In the genomic region with DNA sequence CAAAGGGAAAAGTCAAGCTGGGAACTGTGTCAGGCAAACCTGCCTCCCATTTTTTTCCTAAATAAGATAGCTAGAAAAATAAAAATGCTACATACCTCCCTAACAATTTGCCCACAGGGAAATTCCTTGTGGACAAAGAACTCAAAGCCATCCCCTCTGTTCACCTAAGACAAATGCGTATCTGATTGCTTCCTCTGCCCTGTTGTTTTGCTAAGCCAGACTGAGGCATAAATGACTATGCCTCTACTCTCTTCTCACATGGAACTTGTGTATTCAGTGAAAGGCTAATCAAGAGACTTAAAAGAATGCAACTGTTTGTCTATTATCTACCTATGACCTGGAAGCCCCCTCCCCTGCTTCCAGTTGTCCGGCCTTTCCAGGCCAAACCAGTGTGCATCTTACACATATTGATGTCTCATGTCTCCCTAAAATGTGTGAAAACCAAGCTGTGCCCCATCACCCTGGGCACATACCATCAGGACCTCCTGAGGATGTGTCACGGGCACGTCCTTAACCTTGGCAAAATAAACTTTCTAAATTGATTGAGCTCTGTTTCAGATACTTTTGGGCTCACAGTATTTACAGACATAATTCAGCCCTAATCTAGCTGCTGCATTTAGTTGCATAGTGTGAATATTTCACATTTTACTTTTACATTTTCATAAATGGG, we compare ENCODE assay signal across 8 cellular contexts. TPM values are rescaled to one million over a fixed set of nuclear protein-coding genes. Genes with fewer than 3 reads are reported as not detected.
A peak's percentile ranks its signal among the peaks of the same experiment; 100 is the strongest.
DNase-seq lines count a peak whose midpoint lies in the region; ATAC-seq and TF ChIP-seq lines count a peak whose summit lies in the region.

No MANE protein-coding gene starts in this region.

- no peak for ATAC-seq in sciatic nerve
- ATAC-seq in GM18498 (IDR thresholded peaks at IDR 0.05; ENCODE audit: unreplicated experiment): no peak

- H3K27me3 Mint-ChIP-seq in activated naive CD4-positive, alpha-beta T cell treated with anti-CD3 and anti-CD28 coated beads, Interleukin-2, amount 50 U/mL, for 24 hours: no peaks in the 10 kb centered on the region
- H3K27me3 Mint-ChIP-seq in type B pancreatic cell: no peaks in the 10 kb centered on the region

- peaks cover 18% of the 10 kb centered on the region for H3K36me3 Mint-ChIP-seq in activated naive CD4-positive, alpha-beta T cell treated with anti-CD3 and anti-CD28 coated beads, Interleukin-2, amount 50 U/mL, for 24 hours
- peaks cover 43% of the 10 kb centered on the region for H3K36me3 Mint-ChIP-seq in type B pancreatic cell

- intact Hi-C loops in sciatic nerve (cut with DNase I): loop anchor here (5.0 kb wide), 1 partner anchor 109 kb away; no protein-coding TSS in a partner anchor

- 80 to 96% methylated on average over 2 to 4 of the region's 4 CpGs for WGBS in mesodermal cell (ENCODE audit: insufficient coverage in 2 of 2), 2 experiments

- H3K4me1 ChIP-seq in mesodermal cell (ENCODE audit: control insufficient read depth, insufficient read depth, low read length, poor library complexity, severe bottlenecking): peaks cover 36% of the 10 kb centered on the region

- TF ChIP-seq CTCF in type B pancreatic cell (conservative IDR thresholded peaks at IDR 0.05): no peak

- no peak overlapping the region for H3K4me3 ChIP-seq in mesodermal cell (ENCODE audit: extremely low read depth, insufficient read depth, low read length, poor library complexity, severe bottlenecking)

- H3K9me3 ChIP-seq in mesodermal cell (ENCODE audit: control insufficient read depth, low read length): no peaks in the 10 kb centered on the region

- peaks cover 90% of the 10 kb centered on the region for H3K4me1 Mint-ChIP-seq in activated naive CD4-positive, alpha-beta T cell treated with anti-CD3 and anti-CD28 coated beads, Interleukin-2, amount 50 U/mL, for 24 hours
- H3K4me1 Mint-ChIP-seq in type B pancreatic cell (ENCODE audit: unreplicated experiment): peaks cover 56% of the 10 kb centered on the region

- peaks cover 49% of the 10 kb centered on the region for H3K36me3 ChIP-seq in mesodermal cell (ENCODE audit: control insufficient read depth, insufficient read depth, low read length)

- H3K27ac ChIP-seq in mesodermal cell (ENCODE audit: low read depth, low read length, severe bottlenecking): peak overlapping the region; percentile 41

- H3K9me3 Mint-ChIP-seq in activated naive CD4-positive, alpha-beta T cell treated with anti-CD3 and anti-CD28 coated beads, Interleukin-2, amount 50 U/mL, for 24 hours: no peaks in the 10 kb centered on the region
- peaks cover 4% of the 10 kb centered on the region for H3K9me3 Mint-ChIP-seq in type B pancreatic cell

- H3K4me3 Mint-ChIP-seq in activated naive CD4-positive, alpha-beta T cell treated with anti-CD3 and anti-CD28 coated beads, Interleukin-2, amount 50 U/mL, for 24 hours: peak overlapping the region; percentile 70
- H3K4me3 Mint-ChIP-seq in type B pancreatic cell: peak overlapping the region; percentile 0

- DNase-seq in activated naive CD4-positive, alpha-beta T cell (lab: John Stamatoyannopoulos, UW): no peak
- DNase-seq in astrocyte of the hippocampus (ENCODE audit: low read depth, low spot score) (peak; percentile 71), type B pancreatic cell (ENCODE audit: extremely low spot score, unreplicated experiment) (no peak), sciatic nerve (ENCODE audit: low spot score) (no peak), Kasumi-1 (lab: John Stamatoyannopoulos, UW) (no peak)

- peak overlapping the region; percentile 94 for H3K27ac Mint-ChIP-seq in activated naive CD4-positive, alpha-beta T cell treated with anti-CD3 and anti-CD28 coated beads, Interleukin-2, amount 50 U/mL, for 24 hours
- H3K27ac Mint-ChIP-seq in type B pancreatic cell: peak overlapping the region; percentile 97

RNA-seq across cellular contexts. Expression of a gene that starts 15.8 kb away (rescaled TPM):
- polyA plus RNA-seq in mesodermal cell (2013, experiment 1 of 2): 45.4 TPM
- polyA plus RNA-seq in mesodermal cell (2013, experiment 2 of 2): 37.3 TPM
- total RNA-seq in type B pancreatic cell (ENCODE audit: low replicate concordance) (123 and 135 TPM in 2 replicates), sciatic nerve (167 TPM)
